ENCODE assay signal across 11 cellular contexts in the genomic region with DNA sequence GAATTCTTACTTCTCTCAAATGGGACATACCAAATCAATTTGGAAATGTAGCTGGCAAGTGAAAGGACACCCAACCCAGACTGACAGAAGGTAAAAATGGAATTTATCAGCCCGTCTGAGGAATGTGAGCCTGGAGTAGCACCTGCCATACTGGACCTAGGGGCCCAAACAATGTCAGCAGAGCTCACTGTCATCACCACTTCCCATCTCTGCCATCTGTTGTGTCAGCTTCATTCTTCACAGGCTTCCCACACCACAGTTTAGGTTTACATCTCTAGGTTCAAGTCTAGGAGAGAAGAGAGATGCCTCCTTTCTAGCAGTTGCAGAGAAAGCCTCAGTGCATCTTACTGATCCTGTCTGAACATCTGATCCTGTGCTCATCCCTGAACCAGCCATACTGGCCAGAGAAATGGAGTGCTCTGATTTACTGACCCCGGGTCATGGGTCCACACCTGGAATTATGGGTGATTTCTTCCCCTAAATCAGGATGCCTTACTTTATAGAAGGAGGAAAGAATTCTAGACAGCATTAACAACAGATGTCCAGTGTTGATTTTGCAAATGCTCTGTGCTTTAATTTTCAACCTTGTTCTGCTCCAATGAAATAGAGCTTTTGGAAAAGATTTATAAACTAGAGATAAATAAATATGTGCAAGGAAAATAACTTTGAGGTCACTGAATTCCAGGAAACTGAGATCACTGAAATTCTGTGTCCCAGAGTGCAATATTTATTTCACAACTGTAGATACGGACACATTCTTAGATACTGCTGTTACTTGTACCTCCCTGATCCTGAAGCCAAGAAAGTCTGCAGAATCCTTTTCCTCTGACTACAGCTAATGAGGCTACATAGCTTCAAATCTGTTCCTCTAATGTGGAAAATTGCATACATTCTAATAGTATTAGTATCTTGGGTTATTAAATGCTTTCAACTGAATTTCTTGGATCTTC.
A peak's percentile ranks its signal among the peaks of the same experiment; 100 is the strongest.
DNase-seq lines count a peak whose midpoint lies in the region; ATAC-seq and TF ChIP-seq lines count a peak whose summit lies in the region.
"Had no signal": no experiment of that assay in that cellular context is flagged by ENCODE, and none has a peak within 500 bp of the region (broad histone marks: within the 10 kb centered on the region; RNA-seq: fewer than 3 reads in every experiment).

No MANE protein-coding gene starts in this region.

- DNase-seq in GM04503 (ENCODE audit: low read depth) (peak; percentile 54), brain microvascular endothelial cell (peak; percentile 40), hepatocyte (ENCODE audit: low spot score) (peak; percentile 46), T-helper 1 cell (no peak), cortex of kidney (lab: John Stamatoyannopoulos, UW) (no peak)
- DNase-seq in stimulated activated effector memory CD8-positive, alpha-beta T cell treated with anti-CD3 and anti-CD28 coated beads, Interleukin-12 subunit alpha, Interleukin-12 subunit beta, amount 100 ng/mL, for 72 hours (ENCODE audit: low spot score in 2 of 2): no peak
- no peak for DNase-seq in activated naive CD4-positive, alpha-beta T cell treated with anti-CD3 and anti-CD28 coated beads, Interleukin-2, amount 50 U/mL, for 16 hours
- DNase-seq: activated CD4-positive, alpha-beta T cell treated with anti-CD3 and anti-CD28 coated beads for 36 hours; NCI-H146 had no signal

- no peak overlapping the region for H2AFZ ChIP-seq in hepatocyte

- H3K27ac ChIP-seq in brain microvascular endothelial cell: peak overlapping the region; percentile 55
- peak overlapping the region; percentile 86 for H3K27ac ChIP-seq in hepatocyte

- H3K9me3 ChIP-seq in hepatocyte (ENCODE audit: low read depth): no peaks in the 10 kb centered on the region

- H3K27me3 ChIP-seq in brain microvascular endothelial cell (replicated peaks) (no peaks in the 10 kb centered on the region), hepatocyte (no peaks in the 10 kb centered on the region)

- no peak for ATAC-seq in stimulated activated effector memory CD8-positive, alpha-beta T cell treated with anti-CD3 and anti-CD28 coated beads, Interleukin-12 subunit alpha, Interleukin-12 subunit beta, amount 100 ng/mL, for 72 hours
- ATAC-seq in GM18868 (IDR thresholded peaks at IDR 0.05; ENCODE audit: unreplicated experiment): no peak
- ATAC-seq: activated CD4-positive, alpha-beta T cell treated with anti-CD3 and anti-CD28 coated beads for 36 hours had no signal

- H3K79me2 ChIP-seq in hepatocyte: no peaks in the 10 kb centered on the region

- in situ Hi-C loops in brain microvascular endothelial cell (cut with HindIII; ENCODE audit: low pct_ligation_motif_present, low sequenced_read_pairs): no loop called here

- H3K4me2 ChIP-seq in hepatocyte: peak overlapping the region; percentile 30

- H3K4me3 ChIP-seq in brain microvascular endothelial cell (ENCODE audit: low read depth, low read length): no peak overlapping the region
- no peak overlapping the region for H3K4me3 ChIP-seq in hepatocyte

- peak overlapping the region; percentile 48 for H3K27ac Mint-ChIP-seq in stimulated activated effector memory CD8-positive, alpha-beta T cell treated with anti-CD3 and anti-CD28 coated beads, Interleukin-12 subunit alpha, Interleukin-12 subunit beta, amount 100 ng/mL, for 72 hours
- H3K27ac Mint-ChIP-seq: activated CD4-positive, alpha-beta T cell treated with anti-CD3 and anti-CD28 coated beads for 36 hours had no signal

- no peak for TF ChIP-seq CTCF in brain microvascular endothelial cell (IDR thresholded peaks at IDR 0.05; ENCODE audit: low read depth, low read length, missing control alignments)
- no peak for TF ChIP-seq CTCF in hepatocyte (IDR thresholded peaks at IDR 0.05; ENCODE audit: poor library complexity)

- H3K9me2 ChIP-seq in hepatocyte (replicated peaks; ENCODE audit: insufficient read depth): no peaks in the 10 kb centered on the region

- 59% methylated on average over 3 of the region's 3 CpGs for WGBS in hepatocyte (ENCODE audit: low lambda C conversion rate, missing lambda C conversion rate)

- no peaks in the 10 kb centered on the region for H3K4me1 Mint-ChIP-seq in stimulated activated effector memory CD8-positive, alpha-beta T cell treated with anti-CD3 and anti-CD28 coated beads, Interleukin-12 subunit alpha, Interleukin-12 subunit beta, amount 100 ng/mL, for 72 hours
- H3K4me1 Mint-ChIP-seq: activated CD4-positive, alpha-beta T cell treated with anti-CD3 and anti-CD28 coated beads for 36 hours; brain had no signal

- H3K4me3 Mint-ChIP-seq in stimulated activated effector memory CD8-positive, alpha-beta T cell treated with anti-CD3 and anti-CD28 coated beads, Interleukin-12 subunit alpha, Interleukin-12 subunit beta, amount 100 ng/mL, for 72 hours: no peak overlapping the region
- H3K4me3 Mint-ChIP-seq: activated CD4-positive, alpha-beta T cell treated with anti-CD3 and anti-CD28 coated beads for 36 hours; brain had no signal

- H3K9me3 Mint-ChIP-seq in stimulated activated effector memory CD8-positive, alpha-beta T cell treated with anti-CD3 and anti-CD28 coated beads, Interleukin-12 subunit alpha, Interleukin-12 subunit beta, amount 100 ng/mL, for 72 hours: no peaks in the 10 kb centered on the region

- H4K20me1 ChIP-seq in hepatocyte (ENCODE audit: insufficient read depth, poor library complexity, severe bottlenecking): no peaks in the 10 kb centered on the region

- peaks cover 10% of the 10 kb centered on the region for H3K4me1 ChIP-seq in hepatocyte (ENCODE audit: insufficient read depth)

- H3K36me3 ChIP-seq in brain microvascular endothelial cell (replicated peaks) (no peaks in the 10 kb centered on the region), hepatocyte (replicated peaks; ENCODE audit: insufficient read depth, low read depth) (no peaks in the 10 kb centered on the region)

- peaks cover 100% of the 10 kb centered on the region for H3K36me3 Mint-ChIP-seq in stimulated activated effector memory CD8-positive, alpha-beta T cell treated with anti-CD3 and anti-CD28 coated beads, Interleukin-12 subunit alpha, Interleukin-12 subunit beta, amount 100 ng/mL, for 72 hours
- H3K36me3 Mint-ChIP-seq: brain had no signal

Comparison
In these comparisons a context has a peak if more than half of its experiments do, and no peak if none do; other contexts are left out.
1. DNase-seq: peak in GM04503 (single experiment), brain microvascular endothelial cell (single experiment) and hepatocyte (single experiment); none in stimulated activated effector memory CD8-positive, alpha-beta T cell treated with anti-CD3 and anti-CD28 coated beads, Interleukin-12 subunit alpha, Interleukin-12 subunit beta, amount 100 ng/mL, for 72 hours (0 of 2), activated naive CD4-positive, alpha-beta T cell treated with anti-CD3 and anti-CD28 coated beads, Interleukin-2, amount 50 U/mL, for 16 hours (single experiment), T-helper 1 cell (0 of 5) and cortex of kidney (single experiment).